Comparison of ENCODE assay signal across 18 cellular contexts in the genomic region with DNA sequence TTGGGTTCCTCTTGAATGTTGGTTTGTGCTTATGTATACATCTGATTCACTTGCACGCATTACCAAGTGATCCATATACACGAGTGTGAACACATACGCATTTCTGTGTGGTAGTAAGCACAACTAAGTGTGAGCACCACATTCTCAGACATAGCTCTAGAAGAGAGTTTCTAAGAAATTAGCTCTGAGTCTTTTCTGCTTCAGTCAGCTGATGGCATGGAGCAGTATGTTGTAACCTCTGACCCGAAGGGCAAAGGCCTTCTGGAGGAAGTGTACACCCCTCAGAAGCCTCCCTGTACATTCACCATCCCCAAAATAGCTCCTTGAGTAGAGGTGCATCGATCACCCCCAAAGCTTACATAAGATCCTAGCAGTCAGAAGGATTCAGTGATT.
"Had no signal": no experiment of that assay in that cellular context is flagged by ENCODE, and none has a peak within 500 bp of the region (broad histone marks: within the 10 kb centered on the region; RNA-seq: fewer than 3 reads in every experiment).

No MANE protein-coding gene starts in this region.

- H3K4me3 ChIP-seq: gastrocnemius medialis, neural progenitor cell, spleen, tibial nerve had no signal

- H3K9me3 ChIP-seq: gastrocnemius medialis, spleen, tibial nerve had no signal

- H3K36me3 ChIP-seq: gastrocnemius medialis, neural progenitor cell, spleen, tibial nerve had no signal

- H3K27me3 ChIP-seq: gastrocnemius medialis, spleen, tibial nerve had no signal

- H3K4me2 ChIP-seq: neural progenitor cell had no signal

- H3K27ac ChIP-seq: gastrocnemius medialis, neural progenitor cell, spleen, tibial nerve, VCaP had no signal

- H3K4me1 ChIP-seq: gastrocnemius medialis, neural progenitor cell, spleen, tibial nerve had no signal

- H3K9ac ChIP-seq: neural progenitor cell had no signal

- H3K36me3 Mint-ChIP-seq: activated naive CD4-positive, alpha-beta T cell treated with anti-CD3 and anti-CD28 coated beads, Interleukin-2, amount 50 U/mL, for 72 hours; natural killer cell; neural progenitor cell had no signal

- H3K27ac Mint-ChIP-seq: activated T-cell treated with anti-CD3 and anti-CD28 coated beads, Interleukin-2, amount 50 U/mL, for 72 hours had no signal

- DNase-seq: activated CD4-positive, alpha-beta T cell treated with anti-CD3 and anti-CD28 coated beads for 4 hours; activated CD4-positive, alpha-beta T cell treated with anti-CD3 and anti-CD28 coated beads, Interleukin-2, amount 50 U/mL, for 4 hours; activated naive CD4-positive, alpha-beta T cell; activated T-cell treated with anti-CD3 and anti-CD28 coated beads for 4 hours; activated T-cell treated with anti-CD3 and anti-CD28 coated beads, Interleukin-2, amount 50 U/mL, for 72 hours; dermis blood vessel endothelial cell; effector CD8-positive, alpha-beta T cell; gastrocnemius medialis; glutamatergic neuron; natural killer cell; right cardiac atrium; spleen; stimulated activated naive CD4-positive, alpha-beta T cell; T-helper 9 cell had no signal

- H3K9me3 Mint-ChIP-seq: activated naive CD4-positive, alpha-beta T cell treated with anti-CD3 and anti-CD28 coated beads, Interleukin-2, amount 50 U/mL, for 72 hours; activated T-cell treated with anti-CD3 and anti-CD28 coated beads, Interleukin-2, amount 50 U/mL, for 72 hours; natural killer cell; neural progenitor cell had no signal

- ATAC-seq: activated T-cell treated with anti-CD3 and anti-CD28 coated beads, Interleukin-2, amount 50 U/mL, for 72 hours; gastrocnemius medialis; natural killer cell had no signal

- H3K4me3 Mint-ChIP-seq: natural killer cell, neural progenitor cell had no signal
